1 cellular context compared by ENCODE assay signal in the genomic region with DNA sequence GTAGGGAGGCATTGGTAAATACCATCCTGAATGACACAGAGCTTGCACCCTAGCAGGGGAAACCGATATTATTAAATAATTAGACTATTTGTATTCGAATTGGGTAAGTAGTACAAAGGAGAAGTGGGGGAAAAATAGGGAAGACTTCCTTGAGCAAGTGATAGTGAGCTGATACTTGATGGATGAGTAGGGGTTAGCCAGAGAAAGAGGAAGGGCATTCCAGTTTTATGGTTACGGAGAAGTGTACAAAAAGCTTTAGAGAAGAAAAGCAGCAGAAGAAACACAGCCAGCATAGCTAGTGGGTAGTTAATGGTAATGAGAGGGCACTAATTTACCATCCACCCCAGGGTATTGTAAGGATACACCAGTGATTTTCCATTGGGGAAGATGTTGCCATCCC.
TF ChIP-seq lines count a peak whose summit lies in the region.

No MANE protein-coding gene starts in this region.

TF ChIP-seq in HCT116, 20 proteins besides CTCF, POLR2A, EP300 and RAD21:
- TF ChIP-seq CBX3 (IDR thresholded peaks at IDR 0.05; ENCODE audit: low read depth) (no peak), ZFX (IDR thresholded peaks at IDR 0.05) (no peak), YY1 (IDR thresholded peaks at IDR 0.05; ENCODE audit: extremely low read depth, insufficient replicate concordance, low read depth, low read length) (no peak), SRF (IDR thresholded peaks at IDR 0.05; ENCODE audit: low read depth) (no peak), SIN3A (IDR thresholded peaks at IDR 0.05; ENCODE audit: low read depth) (no peak), ELF1 (IDR thresholded peaks at IDR 0.05; ENCODE audit: borderline replicate concordance, low read depth) (no peak), FOSL1 (IDR thresholded peaks at IDR 0.05; ENCODE audit: low read depth) (no peak), TCF7L2 (IDR thresholded peaks at IDR 0.05; ENCODE audit: borderline replicate concordance, extremely low read depth, insufficient read depth, insufficient read length) (no peak), SP1 (IDR thresholded peaks at IDR 0.05; ENCODE audit: low read depth) (no peak), EZH2phosphoT487 (IDR thresholded peaks at IDR 0.05; ENCODE audit: borderline replicate concordance) (no peak)
- TF ChIP-seq, protein P1, sequence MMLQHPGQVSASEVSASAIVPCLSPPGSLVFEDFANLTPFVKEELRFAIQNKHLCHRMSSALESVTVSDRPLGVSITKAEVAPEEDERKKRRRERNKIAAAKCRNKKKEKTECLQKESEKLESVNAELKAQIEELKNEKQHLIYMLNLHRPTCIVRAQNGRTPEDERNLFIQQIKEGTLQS (IDR thresholded peaks at IDR 0.05), result no peak
- TF ChIP-seq, protein P2, sequence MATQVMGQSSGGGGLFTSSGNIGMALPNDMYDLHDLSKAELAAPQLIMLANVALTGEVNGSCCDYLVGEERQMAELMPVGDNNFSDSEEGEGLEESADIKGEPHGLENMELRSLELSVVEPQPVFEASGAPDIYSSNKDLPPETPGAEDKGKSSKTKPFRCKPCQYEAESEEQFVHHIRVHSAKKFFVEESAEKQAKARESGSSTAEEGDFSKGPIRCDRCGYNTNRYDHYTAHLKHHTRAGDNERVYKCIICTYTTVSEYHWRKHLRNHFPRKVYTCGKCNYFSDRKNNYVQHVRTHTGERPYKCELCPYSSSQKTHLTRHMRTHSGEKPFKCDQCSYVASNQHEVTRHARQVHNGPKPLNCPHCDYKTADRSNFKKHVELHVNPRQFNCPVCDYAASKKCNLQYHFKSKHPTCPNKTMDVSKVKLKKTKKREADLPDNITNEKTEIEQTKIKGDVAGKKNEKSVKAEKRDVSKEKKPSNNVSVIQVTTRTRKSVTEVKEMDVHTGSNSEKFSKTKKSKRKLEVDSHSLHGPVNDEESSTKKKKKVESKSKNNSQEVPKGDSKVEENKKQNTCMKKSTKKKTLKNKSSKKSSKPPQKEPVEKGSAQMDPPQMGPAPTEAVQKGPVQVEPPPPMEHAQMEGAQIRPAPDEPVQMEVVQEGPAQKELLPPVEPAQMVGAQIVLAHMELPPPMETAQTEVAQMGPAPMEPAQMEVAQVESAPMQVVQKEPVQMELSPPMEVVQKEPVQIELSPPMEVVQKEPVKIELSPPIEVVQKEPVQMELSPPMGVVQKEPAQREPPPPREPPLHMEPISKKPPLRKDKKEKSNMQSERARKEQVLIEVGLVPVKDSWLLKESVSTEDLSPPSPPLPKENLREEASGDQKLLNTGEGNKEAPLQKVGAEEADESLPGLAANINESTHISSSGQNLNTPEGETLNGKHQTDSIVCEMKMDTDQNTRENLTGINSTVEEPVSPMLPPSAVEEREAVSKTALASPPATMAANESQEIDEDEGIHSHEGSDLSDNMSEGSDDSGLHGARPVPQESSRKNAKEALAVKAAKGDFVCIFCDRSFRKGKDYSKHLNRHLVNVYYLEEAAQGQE (IDR thresholded peaks at IDR 0.05; ENCODE audit: low read depth), result no peak
